25 cellular contexts compared by ENCODE assay signal in the genomic region with DNA sequence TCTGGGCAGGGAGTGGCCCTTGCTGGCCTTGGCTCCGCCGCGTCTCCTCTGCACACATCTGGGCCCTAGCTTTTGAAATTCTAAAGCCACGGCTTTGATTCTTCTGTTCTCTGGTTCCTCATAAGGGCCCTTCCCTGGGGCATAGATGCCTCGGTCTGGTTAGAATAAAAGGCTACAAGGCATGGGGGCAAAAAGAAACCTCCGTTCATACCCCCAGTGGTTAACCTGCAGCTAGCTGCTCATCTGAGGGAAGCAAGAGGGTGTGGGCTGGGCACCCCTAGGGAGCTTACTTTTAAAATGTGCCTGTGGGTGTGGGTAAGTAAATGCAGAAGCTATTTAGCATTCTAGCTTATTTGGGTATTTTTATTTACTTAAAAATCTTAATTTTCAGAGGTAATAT.
"Had no signal": no experiment of that assay in that cellular context is flagged by ENCODE, and none has a peak within 500 bp of the region (broad histone marks: within the 10 kb centered on the region; RNA-seq: fewer than 3 reads in every experiment).

No MANE protein-coding gene starts in this region.

- H3K36me3 ChIP-seq: left lung, lower lobe of right lung, neural progenitor cell, ovary, right atrium auricular region, right lobe of liver, tibial nerve, uterus had no signal

- H3K27ac ChIP-seq: left lung, lower lobe of right lung, neural progenitor cell, ovary, right atrium auricular region, right lobe of liver, tibial nerve, uterus had no signal

- H3K4me3 ChIP-seq: left lung, lower lobe of right lung, neural progenitor cell, ovary, right atrium auricular region, right lobe of liver, smooth muscle cell, tibial nerve, uterus had no signal

- H3K4me1 ChIP-seq: left lung, neural progenitor cell, right atrium auricular region, right lobe of liver had no signal

- H3K4me2 ChIP-seq: neural progenitor cell, smooth muscle cell had no signal

- H2AFZ ChIP-seq: neural progenitor cell had no signal

- H3K9ac ChIP-seq: neural progenitor cell had no signal

- DNase-seq: hypothalamus; immature natural killer cell; kidney; left colon; left lung; lower lobe of right lung; mammary epithelial cell; mesendoderm; naive B cell; natural killer cell; nephron progenitor cell; ovary; right lobe of liver; stimulated activated CD4-positive, alpha-beta T cell treated with anti-CD3 and anti-CD28 coated beads, Interleukin-1b, Interleukin-23, amount 100 ng/mL, for 48 hours; stimulated activated CD4-positive, alpha-beta T cell treated with anti-CD3 and anti-CD28 coated beads, Interleukin-2, amount 100 ng/mL, for 48 hours; stimulated activated CD4-positive, alpha-beta T cell treated with anti-CD3 and anti-CD28 coated beads, Interleukin-4, amount 100 ng/mL, for 4 hours; stimulated activated CD8-positive, alpha-beta memory T cell treated with anti-CD3 and anti-CD28 coated beads, Interleukin-4, amount 100 ng/mL, for 48 hours; stimulated activated naive CD4-positive, alpha-beta T cell treated with Interleukin-2 at 50 U/mL for 16 hours; stimulated activated naive CD8-positive, alpha-beta T cell treated with anti-CD3 and anti-CD28 coated beads, Interleukin-15, amount 100 ng/mL, for 72 hours; substantia nigra; uterus had no signal

- H3K27me3 ChIP-seq: neural progenitor cell, ovary, right atrium auricular region, right lobe of liver, uterus had no signal

- H3K9me3 ChIP-seq: left lung, lower lobe of right lung, ovary, right atrium auricular region, right lobe of liver, tibial nerve, uterus had no signal
